In the genomic region with DNA sequence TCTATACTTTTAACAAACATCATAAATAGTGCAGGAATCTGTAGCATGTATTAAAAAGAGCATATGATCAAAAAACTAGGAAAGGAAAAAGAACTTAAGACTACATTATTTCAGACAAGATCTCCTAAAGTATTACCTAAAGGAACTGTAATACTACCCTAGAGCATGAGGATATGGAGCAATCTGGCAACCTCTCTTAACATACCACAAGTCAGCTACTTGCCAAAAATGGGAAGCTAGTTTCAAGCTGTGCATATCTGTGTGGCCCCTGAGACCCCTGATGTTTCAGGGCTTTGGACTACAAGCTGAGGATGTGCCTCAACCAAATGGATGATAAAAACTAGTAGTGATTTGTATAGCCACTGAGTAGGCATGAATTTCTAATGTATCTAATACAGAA, we compare ENCODE assay signal across 24 cellular contexts.
DNase-seq lines count a peak whose midpoint lies in the region; FAIRE-seq and TF ChIP-seq lines count a peak whose summit lies in the region.
"Had no signal": no experiment of that assay in that cellular context is flagged by ENCODE, and none has a peak within 500 bp of the region (broad histone marks: within the 10 kb centered on the region; RNA-seq: fewer than 3 reads in every experiment).

No MANE protein-coding gene starts in this region.

- no TSS peak for BruUV-seq in A673 (replicated peaks; lab: Mats Ljungman, UMichigan)

- intact Hi-C loops in A673 (cut with micrococcal nuclease; ENCODE audit: unreplicated experiment) = loop anchor here (10.0 kb wide), 1 partner anchor 278 kb away; no protein-coding TSS in a partner anchor

- no peak overlapping the region for H2AFZ ChIP-seq in astrocyte (ENCODE audit: low read depth, low read length)
- H2AFZ ChIP-seq: GM23338, parathyroid adenoma had no signal

- H3K27me3 ChIP-seq in astrocyte (ENCODE audit: insufficient read depth, low read length) (no peaks in the 10 kb centered on the region), A673 (replicated peaks; ENCODE audit: insufficient read depth, low read depth, low read length, poor library complexity) (no peaks in the 10 kb centered on the region)
- H3K27me3 ChIP-seq: BE2C, esophagus muscularis mucosa, thyroid gland had no signal

- POLR2A ChIA-PET in A673 (lab: Charles Lee; ENCODE audit: low non-redundant PET) = no interaction called here

- no peaks in the 10 kb centered on the region for H4K20me1 ChIP-seq in astrocyte (ENCODE audit: insufficient read depth, low read length)

- H3K4me1 ChIP-seq in astrocyte (ENCODE audit: insufficient read depth, low read length) (peaks cover 3% of the 10 kb centered on the region), A673 (ENCODE audit: insufficient read depth, low read length, poor library complexity, severe bottlenecking) (no peaks in the 10 kb centered on the region)
- H3K4me1 ChIP-seq: BE2C, parathyroid adenoma, thyroid gland had no signal

- H3K36me3 ChIP-seq in astrocyte (ENCODE audit: insufficient read depth, low read length) (no peaks in the 10 kb centered on the region), A673 (ENCODE audit: insufficient read depth, low read length, poor library complexity, severe bottlenecking) (no peaks in the 10 kb centered on the region)
- H3K36me3 ChIP-seq: BE2C, esophagus muscularis mucosa, thyroid gland had no signal

- H3K4me2 ChIP-seq in astrocyte (ENCODE audit: low read length) = no peak overlapping the region
- H3K4me2 ChIP-seq: GM23338 had no signal

- H3K4me3 Mint-ChIP-seq in astrocyte (ENCODE audit: unreplicated experiment) = no peak overlapping the region
- H3K4me3 Mint-ChIP-seq: activated naive CD8-positive, alpha-beta T cell; GM23338; natural killer cell treated with Interleukin-12 subunit alpha and Interleukin-12 subunit beta and Interleukin-15 and Interleukin-18, amount 100 ng/mL, for 72 hours had no signal

- DNase-seq in EL = peak; percentile 2
- DNase-seq in NB4 (ENCODE audit: low read depth) = peak; percentile 37
- DNase-seq in astrocyte (ENCODE audit: low read depth) = peak; percentile 66
- peak; percentile 23 to 57 for DNase-seq in foreskin fibroblast
- DNase-seq in NCI-H1048 (lab: John Stamatoyannopoulos, UW) = no peak
- no peak for DNase-seq in A673 (ENCODE audit: low spot score)
- no peak for DNase-seq in anterior cingulate cortex (lab: John Stamatoyannopoulos, UW)
- DNase-seq in NCI-H1417 treated with DMSO at 0.1 percent for 48 hours (lab: John Stamatoyannopoulos, UW) = no peak
- DNase-seq: BE2C; Calu3; caudate nucleus; effector CD8-positive, alpha-beta T cell; hypothalamus; NCI-H146; NCI-H82; stimulated activated CD4-positive, alpha-beta T cell treated with anti-CD3 and anti-CD28 coated beads, Interleukin-1b, Interleukin-23, amount 100 ng/mL, for 48 hours; stimulated activated naive CD4-positive, alpha-beta T cell treated with Interleukin-2 at 50 U/mL for 16 hours; thyroid gland had no signal

- H3K4me1 Mint-ChIP-seq in astrocyte (ENCODE audit: low read depth, unreplicated experiment) = peaks cover 4% of the 10 kb centered on the region
- H3K4me1 Mint-ChIP-seq: GM23338 had no signal

- H3K27ac ChIP-seq in astrocyte (ENCODE audit: low read depth, low read length) = no peak overlapping the region
- no peak overlapping the region for H3K27ac ChIP-seq in A673 (ENCODE audit: low read depth, low read length, poor library complexity, severe bottlenecking)
- H3K27ac ChIP-seq: esophagus muscularis mucosa, parathyroid adenoma, thyroid gland had no signal

- TF ChIP-seq CTCF in NB4 (IDR thresholded peaks at IDR 0.05; ENCODE audit: low read depth, low read length) = no peak
- TF ChIP-seq CTCF in astrocyte (IDR thresholded peaks at IDR 0.05; ENCODE audit: insufficient read depth, low read depth, low read length) = no peak
- TF ChIP-seq CTCF in foreskin fibroblast (IDR thresholded peaks at IDR 0.05; ENCODE audit: low read depth, low read length) = no peak
- TF ChIP-seq CTCF in A673 (conservative IDR thresholded peaks at IDR 0.05; ENCODE audit: low read depth, low read length) = no peak

- H3K27me3 Mint-ChIP-seq in astrocyte (ENCODE audit: low read depth, unreplicated experiment) = no peaks in the 10 kb centered on the region
- H3K27me3 Mint-ChIP-seq: activated naive CD8-positive, alpha-beta T cell; natural killer cell treated with Interleukin-12 subunit alpha and Interleukin-12 subunit beta and Interleukin-15 and Interleukin-18, amount 100 ng/mL, for 72 hours had no signal

- peaks cover 3% of the 10 kb centered on the region for H3K36me3 Mint-ChIP-seq in astrocyte (ENCODE audit: low read depth, unreplicated experiment)
- H3K36me3 Mint-ChIP-seq: natural killer cell treated with Interleukin-12 subunit alpha and Interleukin-12 subunit beta and Interleukin-15 and Interleukin-18, amount 100 ng/mL, for 72 hours had no signal

- no peaks in the 10 kb centered on the region for H3K9me3 Mint-ChIP-seq in astrocyte (ENCODE audit: unreplicated experiment)
- H3K9me3 Mint-ChIP-seq: GM23338; natural killer cell treated with Interleukin-12 subunit alpha and Interleukin-12 subunit beta and Interleukin-15 and Interleukin-18, amount 100 ng/mL, for 72 hours had no signal

- CTCF ChIA-PET in A673 (lab: Charles Lee) = no interaction called here

- H3K9ac ChIP-seq in astrocyte (ENCODE audit: low read length) = no peak overlapping the region
- H3K9ac ChIP-seq: parathyroid adenoma had no signal

- no peaks in the 10 kb centered on the region for H3K79me2 ChIP-seq in astrocyte (ENCODE audit: insufficient read depth, low read length)
- H3K79me2 ChIP-seq: parathyroid adenoma had no signal

- H3K9me3 ChIP-seq in astrocyte (ENCODE audit: insufficient read depth, low read depth, low read length) = no peaks in the 10 kb centered on the region
- H3K9me3 ChIP-seq in A673 (ENCODE audit: low read depth, low read length, poor library complexity, severe bottlenecking) = peaks cover 3% of the 10 kb centered on the region
- H3K9me3 ChIP-seq: BE2C, esophagus muscularis mucosa, thyroid gland had no signal

- no peak overlapping the region for H3K4me3 ChIP-seq in NB4 (ENCODE audit: low read depth, low read length)
- no peak overlapping the region for H3K4me3 ChIP-seq in astrocyte (ENCODE audit: insufficient read depth, low read depth, low read length)
- H3K4me3 ChIP-seq in foreskin fibroblast (ENCODE audit: low read depth in 1 of 2, low read length in 2 of 2) = no peak overlapping the region
- no peak overlapping the region for H3K4me3 ChIP-seq in A673 (ENCODE audit: low read depth, low read length, poor library complexity, severe bottlenecking)
- H3K4me3 ChIP-seq: esophagus muscularis mucosa, GM12878, GM23338, thyroid gland had no signal

- no peak for FAIRE-seq in astrocyte (lab: Jason Lieb, UNC)
- FAIRE-seq: GM12878 had no signal

- H3K27ac Mint-ChIP-seq in astrocyte (ENCODE audit: unreplicated experiment) = no peak overlapping the region
- H3K27ac Mint-ChIP-seq: activated naive CD8-positive, alpha-beta T cell; GM23338; natural killer cell treated with Interleukin-12 subunit alpha and Interleukin-12 subunit beta and Interleukin-15 and Interleukin-18, amount 100 ng/mL, for 72 hours had no signal

- no peak for TF ChIP-seq POLR2A in NB4 (IDR thresholded peaks at IDR 0.05; ENCODE audit: extremely low read depth, insufficient read length)

Comparison
In these comparisons a context has a peak if more than half of its experiments do, and no peak if none do; other contexts are left out.
1. DNase-seq: peak in EL (single experiment), NB4 (single experiment), astrocyte (single experiment) and foreskin fibroblast (2 of 2); none in NCI-H1048 (single experiment), A673 (single experiment), anterior cingulate cortex (0 of 58) and NCI-H1417 treated with DMSO at 0.1 percent for 48 hours (single experiment).